21 cellular contexts compared by ENCODE assay signal in genomic region chr11:110286298-110287040, GRCh38. TPM values are rescaled to one million over a fixed set of nuclear protein-coding genes. Genes with fewer than 3 reads are reported as not detected.
DNase-seq lines count a peak whose midpoint lies in the region; ATAC-seq and TF ChIP-seq lines count a peak whose summit lies in the region.
"Had no signal": no experiment of that assay in that cellular context is flagged by ENCODE, and none has a peak within 500 bp of the region (broad histone marks: within the 10 kb centered on the region; RNA-seq: fewer than 3 reads in every experiment).

No MANE protein-coding gene starts in this region.

- H3K27ac ChIP-seq in left ventricle myocardium inferior (replicated peaks) = no peak overlapping the region
- H3K27ac ChIP-seq: parathyroid adenoma, suprapubic skin had no signal

- no peaks in the 10 kb centered on the region for H3K9me3 ChIP-seq in left ventricle myocardium inferior (replicated peaks)
- H3K9me3 ChIP-seq: MG63, suprapubic skin had no signal

- H3K9me3 Mint-ChIP-seq in type B pancreatic cell = no peaks in the 10 kb centered on the region
- H3K9me3 Mint-ChIP-seq: dendritic cell treated with granulocyte-macrophage colony-stimulating factor and Interleukin-4, amounts not matched to agents 40 ng/mL and 50 ng/mL, for 4 days had no signal

- H3K4me3 ChIP-seq in left ventricle myocardium inferior (no peak overlapping the region), cardiac fibroblast (replicated peaks in 1 of 2; ENCODE audit: low read depth in 2 of 2, low read length in 2 of 2) (no peak overlapping the region)
- H3K4me3 ChIP-seq: lung, MG63, suprapubic skin had no signal

- no peak overlapping the region for H3K27ac Mint-ChIP-seq in type B pancreatic cell
- H3K27ac Mint-ChIP-seq: dendritic cell treated with granulocyte-macrophage colony-stimulating factor and Interleukin-4, amounts not matched to agents 40 ng/mL and 50 ng/mL, for 4 days had no signal

- no peak for DNase-seq in left ventricle myocardium inferior
- DNase-seq in Right ventricle myocardium inferior (ENCODE audit: missing footprints) = no peak
- peak; percentile 87 for DNase-seq in NCI-H69 (lab: John Stamatoyannopoulos, UW)
- DNase-seq in cardiac fibroblast (ENCODE audit: low read depth in 2 of 2) = no peak
- no peak for DNase-seq in type B pancreatic cell (ENCODE audit: extremely low spot score, unreplicated experiment)
- no peak for DNase-seq in inferior parietal cortex (ENCODE audit: extremely low spot score)
- DNase-seq in activated CD4-positive, alpha-beta T cell treated with anti-CD3 and anti-CD28 coated beads for 1 hour = no peak
- DNase-seq: activated naive CD4-positive, alpha-beta T cell treated with anti-CD3 and anti-CD28 coated beads, Interleukin-2, amount 50 U/mL, for 16 hours; activated T-cell treated with anti-CD3 and anti-CD28 coated beads, Interleukin-2, amount 50 U/mL, for 1 hour; erythroblast; head of caudate nucleus; MG63; naive B cell; NCI-H446; RPMI8226; stimulated activated CD4-positive, alpha-beta T cell treated with anti-CD3 and anti-CD28 coated beads, Interleukin-4, amount 100 ng/mL, for 24 hours had no signal

- H3K27me3 ChIP-seq in left ventricle myocardium inferior (ENCODE audit: low read depth) = no peaks in the 10 kb centered on the region
- H3K27me3 ChIP-seq: MG63, suprapubic skin had no signal

- ATAC-seq in Right ventricle myocardium inferior (no peak), HG02938 (IDR thresholded peaks at IDR 0.05; ENCODE audit: unreplicated experiment) (no peak)

- H3K36me3 ChIP-seq in left ventricle myocardium inferior = no peaks in the 10 kb centered on the region
- H3K36me3 ChIP-seq: suprapubic skin had no signal

- peaks cover 9% of the 10 kb centered on the region for H3K36me3 Mint-ChIP-seq in type B pancreatic cell

- no peaks in the 10 kb centered on the region for H3K27me3 Mint-ChIP-seq in type B pancreatic cell
- H3K27me3 Mint-ChIP-seq: dendritic cell treated with granulocyte-macrophage colony-stimulating factor and Interleukin-4, amounts not matched to agents 40 ng/mL and 50 ng/mL, for 4 days had no signal

- H3K4me3 Mint-ChIP-seq in type B pancreatic cell = no peak overlapping the region
- H3K4me3 Mint-ChIP-seq: dendritic cell treated with granulocyte-macrophage colony-stimulating factor and Interleukin-4, amounts not matched to agents 40 ng/mL and 50 ng/mL, for 4 days; naive B cell had no signal

- H3K4me1 Mint-ChIP-seq in type B pancreatic cell (ENCODE audit: unreplicated experiment) = peaks cover 18% of the 10 kb centered on the region

- H3K4me1 ChIP-seq in left ventricle myocardium inferior = peaks cover 53% of the 10 kb centered on the region
- H3K4me1 ChIP-seq: parathyroid adenoma had no signal

- TF ChIP-seq CTCF in left ventricle myocardium inferior (IDR thresholded peaks at IDR 0.05; ENCODE audit: borderline replicate concordance) (peak; percentile 17), cardiac fibroblast (IDR thresholded peaks at IDR 0.05; ENCODE audit: low read depth, low read length) (peak; percentile 10), type B pancreatic cell (conservative IDR thresholded peaks at IDR 0.05) (peak; percentile 65)

- intact Hi-C loops in left ventricle myocardium inferior (cut with micrococcal nuclease) = no loop called here
- intact Hi-C loops in Right ventricle myocardium inferior (cut with DNase I) = no loop called here

RNA-seq across cellular contexts. Expression of gene RDX, which starts 9.9 kb away (rescaled TPM):
- total RNA-seq in left ventricle myocardium inferior (125 TPM), Right ventricle myocardium inferior (116 TPM), type B pancreatic cell (ENCODE audit: low replicate concordance) (90.7 and 115 TPM in 2 replicates)

Comparison
In these comparisons a context has a peak if more than half of its experiments do, and no peak if none do; other contexts are left out.
1. CTCF ChIP-seq: peak in every context shown above with its lines; median percentile 65 in type B pancreatic cell; 17 in left ventricle myocardium inferior; 10 in cardiac fibroblast.